ENCODE assay signal across 8 cellular contexts in the genomic region with DNA sequence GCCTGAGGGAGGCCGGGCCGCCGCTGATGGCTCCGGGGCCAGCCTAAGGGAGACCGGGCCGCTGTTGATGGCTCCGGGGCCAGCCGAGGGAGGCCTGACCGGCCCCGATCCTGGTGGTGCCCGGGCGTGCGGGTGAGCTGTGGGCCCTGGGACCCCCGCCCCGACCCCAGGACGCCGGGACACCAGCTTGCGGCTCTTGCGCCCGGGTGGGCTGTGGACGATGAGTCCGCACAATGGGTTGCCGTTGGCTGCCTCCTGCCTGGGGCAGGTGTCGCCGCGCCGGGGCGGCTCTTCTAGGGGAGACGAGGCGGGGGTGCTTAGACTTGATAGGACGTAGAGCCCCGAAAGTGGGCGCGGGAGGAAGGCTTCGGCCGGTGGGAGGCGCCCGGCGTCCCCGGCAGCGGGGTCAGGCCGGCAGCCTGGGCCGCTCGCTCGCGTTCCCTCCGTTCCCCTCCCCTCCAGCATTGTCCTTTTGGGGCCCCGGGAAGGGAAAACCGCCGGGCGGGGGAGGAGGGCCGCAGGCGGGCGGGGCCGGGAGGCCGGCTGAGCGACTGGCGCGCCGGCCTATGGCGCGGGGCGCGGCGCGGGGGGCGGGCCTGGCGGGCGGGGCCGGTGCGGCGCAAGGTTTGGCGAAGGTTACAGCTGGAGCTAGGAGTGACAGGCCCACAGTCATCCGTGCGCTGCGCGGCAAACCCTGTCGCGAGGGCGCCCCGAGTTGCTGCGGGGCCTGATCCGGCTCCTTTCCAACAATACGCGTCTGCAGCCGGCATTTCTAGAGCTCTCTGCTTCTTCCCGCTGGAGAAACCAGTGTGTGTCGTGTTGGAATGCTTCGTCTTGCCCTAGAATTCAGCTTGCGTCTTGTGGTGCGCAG. TPM values are rescaled to one million over a fixed set of nuclear protein-coding genes. Genes with fewer than 3 reads are reported as not detected.
A peak's percentile ranks its signal among the peaks of the same experiment; 100 is the strongest.
DNase-seq lines count a peak whose midpoint lies in the region; ATAC-seq and TF ChIP-seq lines count a peak whose summit lies in the region.

No MANE protein-coding gene starts in this region.

- H3K27me3 ChIP-seq in RWPE2 (ENCODE audit: insufficient read depth, poor library complexity, severe bottlenecking) (no peaks in the 10 kb centered on the region), neural cell (ENCODE audit: insufficient read depth, low read depth, low read length) (no peaks in the 10 kb centered on the region)

- H3K9ac ChIP-seq in neural cell (ENCODE audit: low read length), result peak overlapping the region; percentile 100

- peak overlapping the region; percentile 90 to 92 for H3K4me3 Mint-ChIP-seq in stimulated activated naive CD8-positive, alpha-beta T cell treated with anti-CD3 and anti-CD28 coated beads, Interleukin-15, amount 100 ng/mL, for 72 hours

- H3K4me1 ChIP-seq in RWPE2 (ENCODE audit: insufficient read depth, poor library complexity, severe bottlenecking), result peaks cover 5% of the 10 kb centered on the region

- TF ChIP-seq RAD21 in neural cell (conservative IDR thresholded peaks at IDR 0.05), result peak; percentile 41

- no peak for TF ChIP-seq EP300 in neural cell (conservative IDR thresholded peaks at IDR 0.05; ENCODE audit: poor library complexity, severe bottlenecking)

- no peaks in the 10 kb centered on the region for H3K9me3 ChIP-seq in KOPT-K1 (ENCODE audit: insufficient read depth, low read length, poor library complexity, severe bottlenecking)
- H3K9me3 ChIP-seq in RWPE2 (ENCODE audit: severe bottlenecking), result no peaks in the 10 kb centered on the region
- H3K9me3 ChIP-seq in neural cell (ENCODE audit: low read length), result no peaks in the 10 kb centered on the region

- peaks cover 46% of the 10 kb centered on the region for H3K79me2 ChIP-seq in neural cell (replicated peaks; ENCODE audit: insufficient read depth, low read length)

- TF ChIP-seq CTCF in RWPE2 (IDR thresholded peaks at IDR 0.05; ENCODE audit: poor library complexity, severe bottlenecking) (peak; percentile 16), neural cell (IDR thresholded peaks at IDR 0.05; ENCODE audit: poor library complexity, severe bottlenecking) (no peak)

- H3K4me2 ChIP-seq in neural cell (ENCODE audit: low read length), result peak overlapping the region; percentile 60

- H3K9me3 Mint-ChIP-seq in stimulated activated naive CD8-positive, alpha-beta T cell treated with anti-CD3 and anti-CD28 coated beads, Interleukin-15, amount 100 ng/mL, for 72 hours, result no peaks in the 10 kb centered on the region

- peaks cover 7% of the 10 kb centered on the region for H3F3A ChIP-seq in neural cell (ENCODE audit: insufficient read depth, low read length, poor library complexity, severe bottlenecking)

- peak overlapping the region; percentile 87 to 96 for H3K27ac Mint-ChIP-seq in stimulated activated naive CD8-positive, alpha-beta T cell treated with anti-CD3 and anti-CD28 coated beads, Interleukin-15, amount 100 ng/mL, for 72 hours

- peak; percentile 72 for ATAC-seq in GM21786 (IDR thresholded peaks at IDR 0.05; ENCODE audit: unreplicated experiment)
- ATAC-seq in RWPE2 (ENCODE audit: low read depth), result peak; percentile 80
- ATAC-seq in stimulated activated naive CD8-positive, alpha-beta T cell treated with anti-CD3 and anti-CD28 coated beads, Interleukin-15, amount 100 ng/mL, for 72 hours, result peak; percentile 83

- H3K9me2 ChIP-seq in neural cell (ENCODE audit: insufficient read depth, low read length), result no peaks in the 10 kb centered on the region

- peaks cover 74% of the 10 kb centered on the region for H3K4me1 Mint-ChIP-seq in stimulated activated naive CD8-positive, alpha-beta T cell treated with anti-CD3 and anti-CD28 coated beads, Interleukin-15, amount 100 ng/mL, for 72 hours

- peak; percentile 87 for DNase-seq in ELR (ENCODE audit: low read depth)
- peak; percentile 81 for DNase-seq in RWPE2 (ENCODE audit: low spot score)
- peak; percentile 82 for DNase-seq in activated gamma-delta T cell (lab: John Stamatoyannopoulos, UW)
- peak; percentile 71 for DNase-seq in fibroblast of the conjunctiva (ENCODE audit: low read depth)
- DNase-seq in stimulated activated naive CD8-positive, alpha-beta T cell treated with anti-CD3 and anti-CD28 coated beads, Interleukin-15, amount 100 ng/mL, for 72 hours, result peak; percentile 89 to 90

- H2AFZ ChIP-seq in neural cell (ENCODE audit: low read depth, low read length), result peak overlapping the region; percentile 78

- H4K20me1 ChIP-seq in neural cell (ENCODE audit: insufficient read depth), result peaks cover 18% of the 10 kb centered on the region

- H3K4me3 ChIP-seq in RWPE2 (ENCODE audit: severe bottlenecking), result peak overlapping the region; percentile 91
- peak overlapping the region; percentile 98 for H3K4me3 ChIP-seq in neural cell (ENCODE audit: low read length)

- H3K27me3 Mint-ChIP-seq in stimulated activated naive CD8-positive, alpha-beta T cell treated with anti-CD3 and anti-CD28 coated beads, Interleukin-15, amount 100 ng/mL, for 72 hours, result no peaks in the 10 kb centered on the region

- H3K36me3 ChIP-seq in KOPT-K1 (ENCODE audit: insufficient read depth, low read length), result peaks cover 32% of the 10 kb centered on the region
- peaks cover 19% of the 10 kb centered on the region for H3K36me3 ChIP-seq in RWPE2 (ENCODE audit: low read depth)
- no peaks in the 10 kb centered on the region for H3K36me3 ChIP-seq in neural cell (ENCODE audit: insufficient read depth, low read length)

- H3K27ac ChIP-seq in KOPT-K1 (ENCODE audit: low read depth, low read length, poor library complexity, severe bottlenecking) (peak overlapping the region; percentile 94), RWPE2 (ENCODE audit: poor library complexity, severe bottlenecking) (peak overlapping the region; percentile 79), neural cell (ENCODE audit: low read length) (peak overlapping the region; percentile 99)

TF ChIP-seq in neural cell, 6 proteins besides CTCF, POLR2A, EP300 and RAD21:
- TF ChIP-seq, protein P1, sequence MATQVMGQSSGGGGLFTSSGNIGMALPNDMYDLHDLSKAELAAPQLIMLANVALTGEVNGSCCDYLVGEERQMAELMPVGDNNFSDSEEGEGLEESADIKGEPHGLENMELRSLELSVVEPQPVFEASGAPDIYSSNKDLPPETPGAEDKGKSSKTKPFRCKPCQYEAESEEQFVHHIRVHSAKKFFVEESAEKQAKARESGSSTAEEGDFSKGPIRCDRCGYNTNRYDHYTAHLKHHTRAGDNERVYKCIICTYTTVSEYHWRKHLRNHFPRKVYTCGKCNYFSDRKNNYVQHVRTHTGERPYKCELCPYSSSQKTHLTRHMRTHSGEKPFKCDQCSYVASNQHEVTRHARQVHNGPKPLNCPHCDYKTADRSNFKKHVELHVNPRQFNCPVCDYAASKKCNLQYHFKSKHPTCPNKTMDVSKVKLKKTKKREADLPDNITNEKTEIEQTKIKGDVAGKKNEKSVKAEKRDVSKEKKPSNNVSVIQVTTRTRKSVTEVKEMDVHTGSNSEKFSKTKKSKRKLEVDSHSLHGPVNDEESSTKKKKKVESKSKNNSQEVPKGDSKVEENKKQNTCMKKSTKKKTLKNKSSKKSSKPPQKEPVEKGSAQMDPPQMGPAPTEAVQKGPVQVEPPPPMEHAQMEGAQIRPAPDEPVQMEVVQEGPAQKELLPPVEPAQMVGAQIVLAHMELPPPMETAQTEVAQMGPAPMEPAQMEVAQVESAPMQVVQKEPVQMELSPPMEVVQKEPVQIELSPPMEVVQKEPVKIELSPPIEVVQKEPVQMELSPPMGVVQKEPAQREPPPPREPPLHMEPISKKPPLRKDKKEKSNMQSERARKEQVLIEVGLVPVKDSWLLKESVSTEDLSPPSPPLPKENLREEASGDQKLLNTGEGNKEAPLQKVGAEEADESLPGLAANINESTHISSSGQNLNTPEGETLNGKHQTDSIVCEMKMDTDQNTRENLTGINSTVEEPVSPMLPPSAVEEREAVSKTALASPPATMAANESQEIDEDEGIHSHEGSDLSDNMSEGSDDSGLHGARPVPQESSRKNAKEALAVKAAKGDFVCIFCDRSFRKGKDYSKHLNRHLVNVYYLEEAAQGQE (IDR thresholded peaks at IDR 0.05; ENCODE audit: borderline replicate concordance), result peak; percentile 77
- TF ChIP-seq POLR2AphosphoS5 (IDR thresholded peaks at IDR 0.05) (peak; percentile 89), EZH2 (IDR thresholded peaks at IDR 0.05; ENCODE audit: borderline replicate concordance, insufficient read depth, low read length, poor library complexity, severe bottlenecking) (no peak), MXI1 (conservative IDR thresholded peaks at IDR 0.05; ENCODE audit: poor library complexity, severe bottlenecking) (peak; percentile 67), TAF1 (IDR thresholded peaks at IDR 0.05; ENCODE audit: low read depth) (peak; percentile 82), SMC3 (conservative IDR thresholded peaks at IDR 0.05; ENCODE audit: poor library complexity) (peak; percentile 41)
TF ChIP-seq in neural cell: peak in this region for 5.

RNA-seq across cellular contexts. Expression of a gene that starts 0.8 kb away (rescaled TPM):
- polyA plus RNA-seq in neural cell, result 55.9 and 57.6 TPM in 2 replicates
- 148 and 172 TPM in 2 replicates for polyA minus RNA-seq in neural cell

Comparison
In these comparisons a context has a peak if more than half of its experiments do, and no peak if none do; other contexts are left out.
1. Peak in every context shown above with its lines: DNase-seq, ATAC-seq, H3K4me3 ChIP-seq and H3K27ac ChIP-seq.